Comparison of ENCODE assay signal across 1 cellular context in the genomic region with DNA sequence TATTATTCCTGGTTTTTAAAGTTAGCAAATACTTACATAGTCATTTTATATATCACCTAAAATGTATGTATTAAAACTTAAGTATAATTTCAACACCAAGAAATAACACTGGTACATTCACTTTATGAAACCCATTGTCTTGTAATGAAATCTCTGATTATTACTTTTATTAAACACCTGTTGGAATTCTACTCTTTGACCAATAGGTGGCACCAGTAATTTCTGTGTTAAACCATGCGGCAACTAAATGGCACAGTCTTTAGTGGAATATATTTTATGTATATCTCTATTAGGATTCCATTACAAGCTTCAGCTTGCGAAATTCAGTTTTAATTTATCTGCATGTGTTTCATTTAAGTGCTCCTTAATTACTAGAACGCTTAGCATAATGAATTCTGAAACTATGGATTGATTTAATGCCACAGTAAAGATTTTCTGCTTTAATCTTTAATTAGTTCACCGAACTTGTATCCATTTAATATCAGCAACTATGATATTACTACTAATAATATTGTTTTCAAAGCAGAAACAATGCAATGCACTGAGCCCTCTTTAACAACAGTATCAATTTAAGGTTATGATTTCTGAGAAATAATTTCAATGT.
TF ChIP-seq lines count a peak whose summit lies in the region.

No MANE protein-coding gene starts in this region.

TF ChIP-seq in GM23338, 12 proteins besides CTCF, POLR2A, EP300 and RAD21 (continued from another document):
- TF ChIP-seq, protein P1, sequence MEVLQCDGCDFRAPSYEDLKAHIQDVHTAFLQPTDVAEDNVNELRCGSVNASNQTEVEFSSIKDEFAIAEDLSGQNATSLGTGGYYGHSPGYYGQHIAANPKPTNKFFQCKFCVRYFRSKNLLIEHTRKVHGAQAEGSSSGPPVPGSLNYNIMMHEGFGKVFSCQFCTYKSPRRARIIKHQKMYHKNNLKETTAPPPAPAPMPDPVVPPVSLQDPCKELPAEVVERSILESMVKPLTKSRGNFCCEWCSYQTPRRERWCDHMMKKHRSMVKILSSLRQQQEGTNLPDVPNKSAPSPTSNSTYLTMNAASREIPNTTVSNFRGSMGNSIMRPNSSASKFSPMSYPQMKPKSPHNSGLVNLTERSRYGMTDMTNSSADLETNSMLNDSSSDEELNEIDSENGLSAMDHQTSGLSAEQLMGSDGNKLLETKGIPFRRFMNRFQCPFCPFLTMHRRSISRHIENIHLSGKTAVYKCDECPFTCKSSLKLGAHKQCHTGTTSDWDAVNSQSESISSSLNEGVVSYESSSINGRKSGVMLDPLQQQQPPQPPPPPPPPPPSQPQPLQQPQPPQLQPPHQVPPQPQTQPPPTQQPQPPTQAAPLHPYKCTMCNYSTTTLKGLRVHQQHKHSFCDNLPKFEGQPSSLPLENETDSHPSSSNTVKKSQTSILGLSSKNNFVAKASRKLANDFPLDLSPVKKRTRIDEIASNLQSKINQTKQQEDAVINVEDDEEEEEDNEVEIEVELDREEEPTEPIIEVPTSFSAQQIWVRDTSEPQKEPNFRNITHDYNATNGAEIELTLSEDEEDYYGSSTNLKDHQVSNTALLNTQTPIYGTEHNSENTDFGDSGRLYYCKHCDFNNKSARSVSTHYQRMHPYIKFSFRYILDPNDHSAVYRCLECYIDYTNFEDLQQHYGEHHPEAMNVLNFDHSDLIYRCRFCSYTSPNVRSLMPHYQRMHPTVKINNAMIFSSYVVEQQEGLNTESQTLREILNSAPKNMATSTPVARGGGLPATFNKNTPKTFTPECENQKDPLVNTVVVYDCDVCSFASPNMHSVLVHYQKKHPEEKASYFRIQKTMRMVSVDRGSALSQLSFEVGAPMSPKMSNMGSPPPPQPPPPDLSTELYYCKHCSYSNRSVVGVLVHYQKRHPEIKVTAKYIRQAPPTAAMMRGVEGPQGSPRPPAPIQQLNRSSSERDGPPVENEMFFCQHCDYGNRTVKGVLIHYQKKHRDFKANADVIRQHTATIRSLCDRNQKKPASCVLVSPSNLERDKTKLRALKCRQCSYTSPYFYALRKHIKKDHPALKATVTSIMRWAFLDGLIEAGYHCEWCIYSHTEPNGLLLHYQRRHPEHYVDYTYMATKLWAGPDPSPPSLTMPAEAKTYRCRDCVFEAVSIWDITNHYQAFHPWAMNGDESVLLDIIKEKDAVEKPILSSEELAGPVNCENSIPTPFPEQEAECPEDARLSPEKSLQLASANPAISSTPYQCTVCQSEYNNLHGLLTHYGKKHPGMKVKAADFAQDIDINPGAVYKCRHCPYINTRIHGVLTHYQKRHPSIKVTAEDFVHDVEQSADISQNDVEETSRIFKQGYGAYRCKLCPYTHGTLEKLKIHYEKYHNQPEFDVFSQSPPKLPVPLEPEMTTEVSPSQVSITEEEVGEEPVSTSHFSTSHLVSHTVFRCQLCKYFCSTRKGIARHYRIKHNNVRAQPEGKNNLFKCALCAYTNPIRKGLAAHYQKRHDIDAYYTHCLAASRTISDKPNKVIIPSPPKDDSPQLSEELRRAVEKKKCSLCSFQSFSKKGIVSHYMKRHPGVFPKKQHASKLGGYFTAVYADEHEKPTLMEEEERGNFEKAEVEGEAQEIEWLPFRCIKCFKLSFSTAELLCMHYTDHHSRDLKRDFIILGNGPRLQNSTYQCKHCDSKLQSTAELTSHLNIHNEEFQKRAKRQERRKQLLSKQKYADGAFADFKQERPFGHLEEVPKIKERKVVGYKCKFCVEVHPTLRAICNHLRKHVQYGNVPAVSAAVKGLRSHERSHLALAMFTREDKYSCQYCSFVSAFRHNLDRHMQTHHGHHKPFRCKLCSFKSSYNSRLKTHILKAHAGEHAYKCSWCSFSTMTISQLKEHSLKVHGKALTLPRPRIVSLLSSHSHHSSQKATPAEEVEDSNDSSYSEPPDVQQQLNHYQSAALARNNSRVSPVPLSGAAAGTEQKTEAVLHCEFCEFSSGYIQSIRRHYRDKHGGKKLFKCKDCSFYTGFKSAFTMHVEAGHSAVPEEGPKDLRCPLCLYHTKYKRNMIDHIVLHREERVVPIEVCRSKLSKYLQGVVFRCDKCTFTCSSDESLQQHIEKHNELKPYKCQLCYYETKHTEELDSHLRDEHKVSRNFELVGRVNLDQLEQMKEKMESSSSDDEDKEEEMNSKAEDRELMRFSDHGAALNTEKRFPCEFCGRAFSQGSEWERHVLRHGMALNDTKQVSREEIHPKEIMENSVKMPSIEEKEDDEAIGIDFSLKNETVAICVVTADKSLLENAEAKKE (CRISPR knock-in tag; IDR thresholded peaks at IDR 0.05) = no peak
- TF ChIP-seq STAT1 (IDR thresholded peaks at IDR 0.05; ENCODE audit: unreplicated experiment) (no peak), EZH2phosphoT487 (IDR thresholded peaks at IDR 0.05; ENCODE audit: unreplicated experiment) (no peak), ZNF331 (CRISPR knock-in tag; IDR thresholded peaks at IDR 0.05; ENCODE audit: low read depth) (no peak)
